In genomic region chr6:150214310-150214709, GRCh38 we compare ENCODE assay signal across 36 cellular contexts.
"Had no signal": no experiment of that assay in that cellular context is flagged by ENCODE, and none has a peak within 500 bp of the region (broad histone marks: within the 10 kb centered on the region; RNA-seq: fewer than 3 reads in every experiment).

No MANE protein-coding gene starts in this region.

- H3K9me3 ChIP-seq: MG63 had no signal

- H3K4me3 ChIP-seq: MG63 had no signal

- H3K27me3 ChIP-seq: MG63 had no signal

- H3K36me3 ChIP-seq: MG63 had no signal

- DNase-seq: Kasumi-1, MG63, MM.1S, MV-4-11, NCI-H1048, NCI-H1092, NCI-H1092 treated with DMSO at 0.1 percent for 48 hours, NCI-H1105, NCI-H1105 treated with DMSO at 0.1 percent for 48 hours, NCI-H1417, NCI-H1417 treated with DMSO at 0.1 percent for 48 hours, NCI-H1436, NCI-H1436 treated with DMSO at 0.1 percent for 48 hours, NCI-H146, NCI-H1694, NCI-H1694 treated with DMSO at 0.1 percent for 48 hours, NCI-H187, NCI-H187 treated with DMSO at 0.1 percent for 48 hours, NCI-H1930, NCI-H2029, NCI-H2029 treated with DMSO at 0.1 percent for 48 hours, NCI-H2081, NCI-H2081 treated with DMSO at 0.1 percent for 48 hours, NCI-H2107, NCI-H2171, NCI-H2171 treated with DMSO at 0.1 percent for 48 hours, NCI-H2227 treated with DMSO at 0.1 percent for 48 hours, NCI-H226, NCI-H345, NCI-H446, NCI-H446 treated with DMSO at 0.1 percent for 48 hours, NCI-H510A, NCI-H510A treated with DMSO at 0.1 percent for 48 hours, NCI-H524, NCI-H524 treated with DMSO at 0.1 percent for 48 hours, NCI-H526 had no signal
